In genomic region chr21:14826630-14827029, GRCh38 we compare ENCODE assay signal across 21 cellular contexts.
A peak's percentile ranks its signal among the peaks of the same experiment; 100 is the strongest.
DNase-seq lines count a peak whose midpoint lies in the region; ATAC-seq, FAIRE-seq and TF ChIP-seq lines count a peak whose summit lies in the region.
"Had no signal": no experiment of that assay in that cellular context is flagged by ENCODE, and none has a peak within 500 bp of the region (broad histone marks: within the 10 kb centered on the region; RNA-seq: fewer than 3 reads in every experiment).

No MANE protein-coding gene starts in this region.

- RAD21 ChIA-PET in GM12878 (lab: Charles Lee; ENCODE audit: unreplicated experiment), result interaction anchor here (0.6 kb wide), 1 partner anchor 280 kb away, joined by 3 read pairs; no protein-coding TSS in a partner anchor

- H3K4me3 ChIP-seq in GM12878, result no peak overlapping the region
- H3K4me3 ChIP-seq in right atrium auricular region, result no peak overlapping the region
- H3K4me3 ChIP-seq: body of pancreas had no signal

- H3K27me3 ChIP-seq in GM12878 (replicated peaks in 1 of 2; ENCODE audit: control insufficient read depth in 2 of 2, insufficient read depth in 2 of 2, low read length in 1 of 2) (no peaks in the 10 kb centered on the region), right atrium auricular region (no peaks in the 10 kb centered on the region)
- H3K27me3 ChIP-seq: body of pancreas had no signal

- peak overlapping the region; percentile 79 for H3K27ac ChIP-seq in GM12878 (ENCODE audit: control insufficient read depth, insufficient read depth)
- no peak overlapping the region for H3K27ac ChIP-seq in right atrium auricular region
- H3K27ac ChIP-seq: 22Rv1, body of pancreas had no signal

- H3K4me2 ChIP-seq in GM12878 (ENCODE audit: control insufficient read depth, insufficient read depth), result no peak overlapping the region

- CTCF ChIA-PET in GM12878 (lab: Yijun Ruan, JAX), result no interaction called here

- peaks cover 6% of the 10 kb centered on the region for H3K4me1 Mint-ChIP-seq in T-helper 1 cell treated with Interleukin-12 subunit alpha and Interleukin-12 subunit beta and Interleukin-4 antibody, amounts not matched to agents 30 μg/mL and 1 μg/mL, for 36 hours (ENCODE audit: low read depth)

- POLR2A ChIA-PET in GM12878 (lab: Charles Lee), result no interaction called here

- peak overlapping the region; percentile 66 for H2AFZ ChIP-seq in GM12878 (ENCODE audit: control insufficient read depth, low read depth, low read length)

- no peaks in the 10 kb centered on the region for H4K20me1 ChIP-seq in GM12878 (ENCODE audit: control insufficient read depth, insufficient read depth)

- peaks cover 9% of the 10 kb centered on the region for H3K9me3 ChIP-seq in GM12878 (replicated peaks; ENCODE audit: control insufficient read depth, insufficient read depth, low read length)
- no peaks in the 10 kb centered on the region for H3K9me3 ChIP-seq in right atrium auricular region
- H3K9me3 ChIP-seq: body of pancreas had no signal

- TF ChIP-seq CTCF in GM12878 (IDR thresholded peaks at IDR 0.05 in 2 of 3, conservative IDR thresholded peaks at IDR 0.05 in 1 of 3; ENCODE audit: control insufficient read depth in 2 of 3, extremely low read depth in 1 of 3, insufficient read depth in 1 of 3, low read depth in 3 of 3, low read length in 3 of 3) (no peak), right atrium auricular region (IDR thresholded peaks at IDR 0.05) (no peak)

- WGBS in GM12878 (ENCODE audit: insufficient coverage, insufficient replicate concordance, low lambda C conversion rate, missing lambda C conversion rate), result 50% methylated on average over 6 of the region's 6 CpGs

- 0 out of 2 replicates have a peak overlapping the region, but pooled peaks have one; percentile 0 for H3K9ac ChIP-seq in GM12878 (ENCODE audit: control insufficient read depth, insufficient read depth, low read length)

- no peak for TF ChIP-seq POLR2A in GM12878 (IDR thresholded peaks at IDR 0.05; ENCODE audit: low read depth, low read length)

- no peaks in the 10 kb centered on the region for H3K79me2 ChIP-seq in GM12878 (ENCODE audit: control insufficient read depth, insufficient read depth, low read length)

- FAIRE-seq in GM12878 (lab: Jason Lieb, UNC), result peak; percentile 82

- DNase-seq in T-helper 1 cell, result no peak
- DNase-seq in GM12878 (ENCODE audit: low read depth, low spot score), result peak; percentile 72
- DNase-seq in activated CD4-positive, CD25-positive, alpha-beta regulatory T cell (lab: John Stamatoyannopoulos, UW), result no peak
- no peak for DNase-seq in right atrium auricular region (ENCODE audit: low spot score)
- DNase-seq in foreskin melanocyte, result no peak
- DNase-seq: activated CD4-positive, CD25-positive, alpha-beta regulatory T cell treated with anti-CD3 and anti-CD28 coated beads, Interleukin-2, amount 50 U/mL, for 72 hours; AML-193; body of pancreas; DND-41; effector memory CD4-positive, alpha-beta T cell; mesendoderm; naive thymus-derived CD4-positive, alpha-beta T cell; NCI-H2081 treated with DMSO at 0.1 percent for 48 hours; NCI-H510A; NK-92 treated with Interleukin-12 subunit alpha and Interleukin-12 subunit beta, amount 100 ng/mL, for 24 hours had no signal

- H3K4me3 Mint-ChIP-seq in T-helper 1 cell treated with Interleukin-12 subunit alpha and Interleukin-12 subunit beta and Interleukin-4 antibody, amounts not matched to agents 30 μg/mL and 1 μg/mL, for 36 hours, result no peak overlapping the region
- H3K4me3 Mint-ChIP-seq: naive thymus-derived CD4-positive, alpha-beta T cell; T-helper 2 cell treated with Interferon-gamma antibody and Interleukin-4, amounts not matched to agents 5 μg/mL and 100 μg/mL, for 36 hours had no signal

- H3K4me1 ChIP-seq in GM12878 (ENCODE audit: control insufficient read depth, insufficient read depth, low read length), result peaks cover 9% of the 10 kb centered on the region; the same call in 1 of the 2 replicates
- no peaks in the 10 kb centered on the region for H3K4me1 ChIP-seq in right atrium auricular region
- H3K4me1 ChIP-seq: body of pancreas had no signal

- ATAC-seq in GM19463 (IDR thresholded peaks at IDR 0.05; ENCODE audit: unreplicated experiment), result peak; percentile 40
- ATAC-seq in HG03103 (IDR thresholded peaks at IDR 0.05; ENCODE audit: low read depth, unreplicated experiment), result peak; percentile 53
- peak; percentile 57 for ATAC-seq in GM12878
- ATAC-seq: body of pancreas; esophagus mucosa; naive thymus-derived CD4-positive, alpha-beta T cell had no signal

- peak overlapping the region; percentile 17 for H3K27ac Mint-ChIP-seq in T-helper 1 cell treated with Interleukin-12 subunit alpha and Interleukin-12 subunit beta and Interleukin-4 antibody, amounts not matched to agents 30 μg/mL and 1 μg/mL, for 36 hours
- H3K27ac Mint-ChIP-seq: naive thymus-derived CD4-positive, alpha-beta T cell; T-helper 2 cell treated with Interferon-gamma antibody and Interleukin-4, amounts not matched to agents 5 μg/mL and 100 μg/mL, for 36 hours had no signal

- H3K36me3 Mint-ChIP-seq in T-helper 1 cell treated with Interleukin-12 subunit alpha and Interleukin-12 subunit beta and Interleukin-4 antibody, amounts not matched to agents 30 μg/mL and 1 μg/mL, for 36 hours (ENCODE audit: low read depth), result no peaks in the 10 kb centered on the region
- H3K36me3 Mint-ChIP-seq: naive thymus-derived CD4-positive, alpha-beta T cell had no signal

- TF ChIP-seq EP300 in GM12878 (IDR thresholded peaks at IDR 0.05; ENCODE audit: borderline replicate concordance in 1 of 2, control insufficient read depth in 1 of 2, low read depth in 2 of 2, low read length in 2 of 2), result no peak

- no TSS peak for BruUV-seq in GM12878 (replicated peaks; lab: Mats Ljungman, UMichigan)

- H3K36me3 ChIP-seq in GM12878 (ENCODE audit: control insufficient read depth in 2 of 2, insufficient read depth in 2 of 2, low read length in 1 of 2) (no peaks in the 10 kb centered on the region), right atrium auricular region (no peaks in the 10 kb centered on the region)

- H3K9me3 Mint-ChIP-seq in T-helper 1 cell treated with Interleukin-12 subunit alpha and Interleukin-12 subunit beta and Interleukin-4 antibody, amounts not matched to agents 30 μg/mL and 1 μg/mL, for 36 hours, result no peaks in the 10 kb centered on the region
- H3K9me3 Mint-ChIP-seq: naive thymus-derived CD4-positive, alpha-beta T cell; T-helper 2 cell treated with Interferon-gamma antibody and Interleukin-4, amounts not matched to agents 5 μg/mL and 100 μg/mL, for 36 hours had no signal

- SMC1A ChIA-PET in GM12878 (lab: Charles Lee; ENCODE audit: uncharacterized antibody, unreplicated experiment), result no interaction called here

- H3K27me3 Mint-ChIP-seq in T-helper 1 cell treated with Interleukin-12 subunit alpha and Interleukin-12 subunit beta and Interleukin-4 antibody, amounts not matched to agents 30 μg/mL and 1 μg/mL, for 36 hours (ENCODE audit: low read depth), result no peaks in the 10 kb centered on the region
- H3K27me3 Mint-ChIP-seq: naive thymus-derived CD4-positive, alpha-beta T cell had no signal

- in situ Hi-C loops in GM12878 (cut with MboI), result no loop called here

- intact Hi-C loops in GM12878 (cut with micrococcal nuclease; ENCODE audit: unreplicated experiment), result loop anchor here (5.0 to 10.0 kb wide), 3 partner anchors 36 to 374 kb away; no protein-coding TSS in a partner anchor

- no peak for TF ChIP-seq RAD21 in GM12878 (IDR thresholded peaks at IDR 0.05; ENCODE audit: insufficient read depth, low read depth, low read length)

TF ChIP-seq in GM12878, 131 proteins besides CTCF, POLR2A, EP300 and RAD21 (continues in another document):
- no peak for TF ChIP-seq NR2F1 (conservative IDR thresholded peaks at IDR 0.05)
- TF ChIP-seq ATF2 (IDR thresholded peaks at IDR 0.05; ENCODE audit: low read length), result peak; percentile 72
- no peak for TF ChIP-seq CEBPZ (IDR thresholded peaks at IDR 0.05; ENCODE audit: low read depth, low read length)
- TF ChIP-seq BCL11A (IDR thresholded peaks at IDR 0.05; ENCODE audit: low read depth, low read length), result no peak
- TF ChIP-seq SIX5 (IDR thresholded peaks at IDR 0.05; ENCODE audit: low read depth, low read length, severe bottlenecking), result no peak
- no peak for TF ChIP-seq JUND (IDR thresholded peaks at IDR 0.05; ENCODE audit: low read depth, low read length)
- no peak for TF ChIP-seq POLR2AphosphoS2 (IDR thresholded peaks at IDR 0.05; ENCODE audit: low read depth, low read length)
- no peak for TF ChIP-seq ZSCAN29 (IDR thresholded peaks at IDR 0.05)
- no peak for TF ChIP-seq PAX5 (IDR thresholded peaks at IDR 0.05; ENCODE audit: borderline replicate concordance, low read depth, low read length)
